In the genomic region with DNA sequence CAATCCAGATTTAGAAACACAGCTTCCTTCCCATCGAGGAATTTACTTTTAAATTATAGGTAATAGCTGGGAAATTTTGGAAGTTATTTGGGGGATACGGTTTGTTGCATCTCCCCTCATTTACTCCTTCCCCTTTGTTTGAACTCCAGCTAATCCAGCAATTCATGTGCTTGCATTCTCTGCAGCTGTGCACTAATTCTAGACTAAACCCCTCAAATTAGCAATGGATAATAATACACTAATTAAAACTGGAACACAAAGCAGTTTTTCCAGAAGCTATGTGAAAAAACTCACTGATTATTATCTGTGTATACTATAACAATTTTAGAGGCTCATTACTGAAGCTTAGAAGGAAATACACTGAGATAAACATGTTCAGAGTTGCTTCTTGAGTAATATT, we compare ENCODE assay signal across 22 cellular contexts.
A peak's percentile ranks its signal among the peaks of the same experiment; 100 is the strongest.
DNase-seq lines count a peak whose midpoint lies in the region; TF ChIP-seq lines count a peak whose summit lies in the region.
"Had no signal": no experiment of that assay in that cellular context is flagged by ENCODE, and none has a peak within 500 bp of the region (broad histone marks: within the 10 kb centered on the region; RNA-seq: fewer than 3 reads in every experiment).

No MANE protein-coding gene starts in this region.

- H3F3A ChIP-seq in smooth muscle cell (ENCODE audit: low read depth) = peaks cover 4% of the 10 kb centered on the region

- H3K9me3 ChIP-seq in adipocyte (ENCODE audit: control insufficient read depth, low read length) (peaks cover 6% of the 10 kb centered on the region), smooth muscle cell (replicated peaks; ENCODE audit: low read depth) (no peaks in the 10 kb centered on the region)
- H3K9me3 ChIP-seq: MG63 had no signal

- H3K79me2 ChIP-seq in smooth muscle cell (ENCODE audit: low read depth) = no peaks in the 10 kb centered on the region

- no peak overlapping the region for H3K4me3 ChIP-seq in adipocyte (ENCODE audit: low read length)
- H3K4me3 ChIP-seq in smooth muscle cell = no peak overlapping the region
- H3K4me3 ChIP-seq: GM23338, K562, MG63 had no signal

- DNase-seq in NCI-H82 (lab: John Stamatoyannopoulos, UW) (peak; percentile 46), NCI-H82 treated with DMSO at 0.1 percent for 48 hours (lab: John Stamatoyannopoulos, UW; ENCODE audit: unreplicated experiment) (no peak), adipocyte (ENCODE audit: low read depth) (peak; percentile 17), SIG-M5 (lab: John Stamatoyannopoulos, UW) (no peak), smooth muscle cell (lab: John Stamatoyannopoulos, UW; ENCODE audit: unreplicated experiment) (no peak), T1000 (lab: John Stamatoyannopoulos, UW) (no peak), iPS-NIHi7 (ENCODE audit: extremely low spot score) (no peak)
- DNase-seq: DMS53; H9; HFFc6; MG63; NCI-H1694 treated with DMSO at 0.1 percent for 48 hours; NCI-H2081; NCI-H2171; NCI-H226; NCI-H510A; NCI-H748 treated with DMSO at 0.1 percent for 48 hours; NK-92 treated with Interleukin-12 subunit alpha and Interleukin-12 subunit beta, amount 100 ng/mL, for 24 hours; PC-3 had no signal

- no peak for TF ChIP-seq CTCF in smooth muscle cell (IDR thresholded peaks at IDR 0.05; ENCODE audit: borderline replicate concordance, insufficient read depth, poor library complexity, severe bottlenecking)

- H3K9ac ChIP-seq in adipocyte (ENCODE audit: low read length) (no peak overlapping the region), smooth muscle cell (ENCODE audit: low read depth) (no peak overlapping the region)

- no peak overlapping the region for H3K4me2 ChIP-seq in smooth muscle cell
- H3K4me2 ChIP-seq: GM23338 had no signal

- no peaks in the 10 kb centered on the region for H4K20me1 ChIP-seq in smooth muscle cell (ENCODE audit: low read depth)

- peaks cover 9% of the 10 kb centered on the region for H3K4me1 ChIP-seq in adipocyte (ENCODE audit: control insufficient read depth, insufficient read depth, low read length)
- peaks cover 26% of the 10 kb centered on the region for H3K4me1 ChIP-seq in smooth muscle cell (ENCODE audit: low read depth)

- no peaks in the 10 kb centered on the region for H3K36me3 ChIP-seq in adipocyte (ENCODE audit: control insufficient read depth, insufficient read depth, low read length, severe bottlenecking)
- no peaks in the 10 kb centered on the region for H3K36me3 ChIP-seq in smooth muscle cell (ENCODE audit: low read depth)
- H3K36me3 ChIP-seq: MG63 had no signal

- 87% methylated on average over 2 of the region's 2 CpGs for WGBS in smooth muscle cell (ENCODE audit: low lambda C conversion rate)

- H3K27me3 ChIP-seq in adipocyte (replicated peaks; ENCODE audit: control insufficient read depth, insufficient read depth, low read length) (no peaks in the 10 kb centered on the region), layer of hippocampus (ENCODE audit: control insufficient read depth, insufficient read depth, low read length) (no peaks in the 10 kb centered on the region), smooth muscle cell (ENCODE audit: low read depth) (no peaks in the 10 kb centered on the region)
- H3K27me3 ChIP-seq: MG63 had no signal

- H3K27ac ChIP-seq in layer of hippocampus (ENCODE audit: low read depth, low read length) (peak overlapping the region; percentile 66), smooth muscle cell (ENCODE audit: low read depth) (no peak overlapping the region)

- H2AFZ ChIP-seq in smooth muscle cell (ENCODE audit: low read depth) = no peak overlapping the region
- H2AFZ ChIP-seq: GM23338 had no signal

Comparison
In these comparisons a context has a peak if more than half of its experiments do, and no peak if none do; other contexts are left out.
1. DNase-seq: peak in NCI-H82 (single experiment) and adipocyte (single experiment); none in NCI-H82 treated with DMSO at 0.1 percent for 48 hours (single experiment), SIG-M5 (single experiment), smooth muscle cell (single experiment), T1000 (single experiment) and iPS-NIHi7 (single experiment).